2 cellular contexts compared by ENCODE assay signal in the genomic region with DNA sequence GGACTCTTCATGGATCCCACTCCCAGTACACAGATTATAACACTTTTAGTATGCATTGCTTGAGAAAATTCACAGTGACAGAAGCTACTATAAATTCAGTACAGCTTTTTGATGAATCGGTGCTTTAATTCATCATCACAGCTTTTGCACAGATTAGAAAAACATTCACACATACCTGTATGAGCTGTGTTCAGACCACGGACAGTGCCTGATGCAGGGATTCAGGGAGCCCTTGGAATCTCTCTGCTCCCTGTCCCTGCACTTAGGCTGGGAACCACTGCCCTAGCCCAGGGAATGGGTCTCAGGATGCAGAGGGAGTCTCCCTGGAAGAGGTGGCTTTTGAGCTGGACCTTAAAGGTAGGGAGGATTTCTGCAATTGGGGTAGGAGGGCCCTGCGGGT.
TF ChIP-seq lines count a peak whose summit lies in the region.

No MANE protein-coding gene starts in this region.

TF ChIP-seq in SK-N-SH, 30 proteins besides CTCF, POLR2A, EP300 and RAD21 (continued from another document):
- TF ChIP-seq, protein P1, sequence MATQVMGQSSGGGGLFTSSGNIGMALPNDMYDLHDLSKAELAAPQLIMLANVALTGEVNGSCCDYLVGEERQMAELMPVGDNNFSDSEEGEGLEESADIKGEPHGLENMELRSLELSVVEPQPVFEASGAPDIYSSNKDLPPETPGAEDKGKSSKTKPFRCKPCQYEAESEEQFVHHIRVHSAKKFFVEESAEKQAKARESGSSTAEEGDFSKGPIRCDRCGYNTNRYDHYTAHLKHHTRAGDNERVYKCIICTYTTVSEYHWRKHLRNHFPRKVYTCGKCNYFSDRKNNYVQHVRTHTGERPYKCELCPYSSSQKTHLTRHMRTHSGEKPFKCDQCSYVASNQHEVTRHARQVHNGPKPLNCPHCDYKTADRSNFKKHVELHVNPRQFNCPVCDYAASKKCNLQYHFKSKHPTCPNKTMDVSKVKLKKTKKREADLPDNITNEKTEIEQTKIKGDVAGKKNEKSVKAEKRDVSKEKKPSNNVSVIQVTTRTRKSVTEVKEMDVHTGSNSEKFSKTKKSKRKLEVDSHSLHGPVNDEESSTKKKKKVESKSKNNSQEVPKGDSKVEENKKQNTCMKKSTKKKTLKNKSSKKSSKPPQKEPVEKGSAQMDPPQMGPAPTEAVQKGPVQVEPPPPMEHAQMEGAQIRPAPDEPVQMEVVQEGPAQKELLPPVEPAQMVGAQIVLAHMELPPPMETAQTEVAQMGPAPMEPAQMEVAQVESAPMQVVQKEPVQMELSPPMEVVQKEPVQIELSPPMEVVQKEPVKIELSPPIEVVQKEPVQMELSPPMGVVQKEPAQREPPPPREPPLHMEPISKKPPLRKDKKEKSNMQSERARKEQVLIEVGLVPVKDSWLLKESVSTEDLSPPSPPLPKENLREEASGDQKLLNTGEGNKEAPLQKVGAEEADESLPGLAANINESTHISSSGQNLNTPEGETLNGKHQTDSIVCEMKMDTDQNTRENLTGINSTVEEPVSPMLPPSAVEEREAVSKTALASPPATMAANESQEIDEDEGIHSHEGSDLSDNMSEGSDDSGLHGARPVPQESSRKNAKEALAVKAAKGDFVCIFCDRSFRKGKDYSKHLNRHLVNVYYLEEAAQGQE (IDR thresholded peaks at IDR 0.05; ENCODE audit: low read depth, low read length), result peak; percentile 84
TF ChIP-seq in SK-N-SH: peak in this region for 1.

TF ChIP-seq in SK-N-SH treated with all-trans-retinoic acid at 6 μM for 48 hours, 23 proteins besides CTCF, POLR2A, EP300 and RAD21:
- TF ChIP-seq, protein P2, sequence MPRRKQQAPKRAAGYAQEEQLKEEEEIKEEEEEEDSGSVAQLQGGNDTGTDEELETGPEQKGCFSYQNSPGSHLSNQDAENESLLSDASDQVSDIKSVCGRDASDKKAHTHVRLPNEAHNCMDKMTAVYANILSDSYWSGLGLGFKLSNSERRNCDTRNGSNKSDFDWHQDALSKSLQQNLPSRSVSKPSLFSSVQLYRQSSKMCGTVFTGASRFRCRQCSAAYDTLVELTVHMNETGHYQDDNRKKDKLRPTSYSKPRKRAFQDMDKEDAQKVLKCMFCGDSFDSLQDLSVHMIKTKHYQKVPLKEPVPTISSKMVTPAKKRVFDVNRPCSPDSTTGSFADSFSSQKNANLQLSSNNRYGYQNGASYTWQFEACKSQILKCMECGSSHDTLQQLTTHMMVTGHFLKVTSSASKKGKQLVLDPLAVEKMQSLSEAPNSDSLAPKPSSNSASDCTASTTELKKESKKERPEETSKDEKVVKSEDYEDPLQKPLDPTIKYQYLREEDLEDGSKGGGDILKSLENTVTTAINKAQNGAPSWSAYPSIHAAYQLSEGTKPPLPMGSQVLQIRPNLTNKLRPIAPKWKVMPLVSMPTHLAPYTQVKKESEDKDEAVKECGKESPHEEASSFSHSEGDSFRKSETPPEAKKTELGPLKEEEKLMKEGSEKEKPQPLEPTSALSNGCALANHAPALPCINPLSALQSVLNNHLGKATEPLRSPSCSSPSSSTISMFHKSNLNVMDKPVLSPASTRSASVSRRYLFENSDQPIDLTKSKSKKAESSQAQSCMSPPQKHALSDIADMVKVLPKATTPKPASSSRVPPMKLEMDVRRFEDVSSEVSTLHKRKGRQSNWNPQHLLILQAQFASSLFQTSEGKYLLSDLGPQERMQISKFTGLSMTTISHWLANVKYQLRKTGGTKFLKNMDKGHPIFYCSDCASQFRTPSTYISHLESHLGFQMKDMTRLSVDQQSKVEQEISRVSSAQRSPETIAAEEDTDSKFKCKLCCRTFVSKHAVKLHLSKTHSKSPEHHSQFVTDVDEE (CRISPR knock-in tag; IDR thresholded peaks at IDR 0.05), result no peak
- TF ChIP-seq TCF4 (CRISPR knock-in tag; IDR thresholded peaks at IDR 0.05; ENCODE audit: borderline replicate concordance), result no peak
- TF ChIP-seq TOX (CRISPR knock-in tag; IDR thresholded peaks at IDR 0.05; ENCODE audit: borderline replicate concordance), result no peak
- no peak for TF ChIP-seq ESRRG (CRISPR knock-in tag; IDR thresholded peaks at IDR 0.05)
- no peak for TF ChIP-seq RARB (CRISPR knock-in tag; IDR thresholded peaks at IDR 0.05)
- no peak for TF ChIP-seq PPARA (CRISPR knock-in tag; IDR thresholded peaks at IDR 0.05; ENCODE audit: borderline replicate concordance)
- TF ChIP-seq OSR1 (CRISPR knock-in tag; IDR thresholded peaks at IDR 0.05), result no peak
- TF ChIP-seq, protein P3, sequence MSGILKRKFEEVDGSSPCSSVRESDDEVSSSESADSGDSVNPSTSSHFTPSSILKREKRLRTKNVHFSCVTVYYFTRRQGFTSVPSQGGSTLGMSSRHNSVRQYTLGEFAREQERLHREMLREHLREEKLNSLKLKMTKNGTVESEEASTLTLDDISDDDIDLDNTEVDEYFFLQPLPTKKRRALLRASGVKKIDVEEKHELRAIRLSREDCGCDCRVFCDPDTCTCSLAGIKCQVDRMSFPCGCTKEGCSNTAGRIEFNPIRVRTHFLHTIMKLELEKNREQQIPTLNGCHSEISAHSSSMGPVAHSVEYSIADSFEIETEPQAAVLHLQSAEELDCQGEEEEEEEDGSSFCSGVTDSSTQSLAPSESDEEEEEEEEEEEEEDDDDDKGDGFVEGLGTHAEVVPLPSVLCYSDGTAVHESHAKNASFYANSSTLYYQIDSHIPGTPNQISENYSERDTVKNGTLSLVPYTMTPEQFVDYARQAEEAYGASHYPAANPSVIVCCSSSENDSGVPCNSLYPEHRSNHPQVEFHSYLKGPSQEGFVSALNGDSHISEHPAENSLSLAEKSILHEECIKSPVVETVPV (CRISPR knock-in tag; IDR thresholded peaks at IDR 0.05), result no peak
- TF ChIP-seq ZFP3 (CRISPR knock-in tag; IDR thresholded peaks at IDR 0.05), result no peak
